ENCODE assay signal across 23 cellular contexts in genomic region chr2:58377181-58377580, GRCh38.
"Had no signal": no experiment of that assay in that cellular context is flagged by ENCODE, and none has a peak within 500 bp of the region (broad histone marks: within the 10 kb centered on the region; RNA-seq: fewer than 3 reads in every experiment).

No MANE protein-coding gene starts in this region.

- H3K36me3 ChIP-seq: Peyer's patch, SJSA1 had no signal

- H3K9me3 ChIP-seq: Peyer's patch, SJSA1 had no signal

- ATAC-seq: WTC11 had no signal

- H3K27ac ChIP-seq: Peyer's patch, SJSA1 had no signal

- DNase-seq: activated CD4-positive, alpha-beta T cell treated with anti-CD3 and anti-CD28 coated beads for 1 hour; activated CD4-positive, alpha-beta T cell treated with anti-CD3 and anti-CD28 coated beads, Interleukin-2, amount 10 ng/mL, durations not matched to agents 24 days and 14 days; activated CD4-positive, alpha-beta T cell treated with anti-CD3 and anti-CD28 coated beads, Interleukin-2, amount 50 U/mL, for 48 hours; activated CD8-positive, alpha-beta memory T cell treated with anti-CD3 and anti-CD28 coated beads for 24 hours; activated gamma-delta T cell treated with Interleukin-2 at 50 U/mL for 16 hours; activated naive CD4-positive, alpha-beta T cell treated with anti-CD3 and anti-CD28 coated beads, Interleukin-2, amount 10 ng/mL, durations not matched to agents 7 days and 5 days; activated naive CD8-positive, alpha-beta T cell treated with anti-CD3 and anti-CD28 coated beads for 36 hours; activated T-cell treated with anti-CD3 and anti-CD28 coated beads, Interleukin-2, amount 50 U/mL, for 48 hours; anterior cingulate cortex; caudate nucleus; KG1; NCI-H1048; NCI-H146; NCI-H187 treated with DMSO at 0.1 percent for 48 hours; NCI-H2081 treated with DMSO at 0.1 percent for 48 hours; NCI-H2227 treated with DMSO at 0.1 percent for 48 hours; NCI-H446 treated with DMSO at 0.1 percent for 48 hours; NCI-H524 treated with DMSO at 0.1 percent for 48 hours; NCI-H748 treated with DMSO at 0.1 percent for 48 hours; Peyer's patch; SHP77 had no signal

- H3K4me1 ChIP-seq: Peyer's patch, SJSA1 had no signal

- H3K27me3 ChIP-seq: Peyer's patch, SJSA1 had no signal

- H3K4me3 ChIP-seq: Peyer's patch, SJSA1 had no signal
